18 cellular contexts compared by ENCODE assay signal in the genomic region with DNA sequence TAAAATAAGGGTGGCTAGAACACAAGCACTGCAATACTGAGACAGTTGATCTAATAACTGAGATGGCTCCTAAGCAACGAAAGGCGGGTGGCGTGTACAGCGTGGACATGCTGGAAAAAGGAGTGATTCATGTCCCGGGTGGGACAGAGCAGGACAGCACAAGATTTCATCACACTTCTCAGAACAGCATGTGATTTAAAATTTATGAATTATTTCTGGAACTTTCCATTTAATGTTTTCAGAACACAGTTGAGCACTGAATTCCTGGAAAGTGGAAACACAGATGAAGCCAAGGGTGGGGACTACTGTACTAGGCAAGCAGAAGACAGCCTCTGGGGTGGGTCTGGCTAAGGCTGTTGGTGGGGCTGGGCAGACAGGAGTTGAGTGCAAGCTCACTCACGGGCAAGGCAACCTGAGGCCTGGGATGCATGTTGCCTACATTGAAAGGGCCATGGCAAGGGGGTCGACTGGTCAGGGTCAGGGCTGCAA.
DNase-seq lines count a peak whose midpoint lies in the region; ATAC-seq and TF ChIP-seq lines count a peak whose summit lies in the region.
"Had no signal": no experiment of that assay in that cellular context is flagged by ENCODE, and none has a peak within 500 bp of the region (broad histone marks: within the 10 kb centered on the region; RNA-seq: fewer than 3 reads in every experiment).

No MANE protein-coding gene starts in this region.

- H3K27me3 ChIP-seq in adrenal gland (no peaks in the 10 kb centered on the region), upper lobe of right lung (no peaks in the 10 kb centered on the region)

- intact Hi-C loops in adrenal gland (cut with DNase I) (no loop called here), Right ventricle myocardium superior (cut with DNase I) (no loop called here), upper lobe of right lung (cut with DNase I) (no loop called here)

- no peak for TF ChIP-seq CTCF in adrenal gland (IDR thresholded peaks at IDR 0.05)
- no peak for TF ChIP-seq CTCF in omental fat pad (IDR thresholded peaks at IDR 0.05)
- TF ChIP-seq CTCF in upper lobe of right lung (IDR thresholded peaks at IDR 0.05) = no peak

- H3K9me3 ChIP-seq in adrenal gland (replicated peaks in 1 of 3) = no peaks in the 10 kb centered on the region
- H3K9me3 ChIP-seq in upper lobe of right lung = no peaks in the 10 kb centered on the region

- TF ChIP-seq POLR2A in adrenal gland (IDR thresholded peaks at IDR 0.05) = no peak

- peak overlapping the region in 1 of 5 donors; percentile 47 for H3K27ac ChIP-seq in adrenal gland
- no peak overlapping the region for H3K27ac ChIP-seq in upper lobe of right lung
- H3K27ac ChIP-seq: foreskin keratinocyte had no signal

- 67 to 77% (median 75%) methylated on average over 7 of the region's 7 CpGs for WGBS in adrenal gland, 4 donors

- H3K4me3 ChIP-seq in adrenal gland (no peak overlapping the region), upper lobe of right lung (no peak overlapping the region)

- H3K36me3 ChIP-seq in adrenal gland (replicated peaks in 1 of 2) (no peaks in the 10 kb centered on the region), upper lobe of right lung (no peaks in the 10 kb centered on the region)

- peak; percentile 20 to 87 (median 44) for DNase-seq in adrenal gland
- DNase-seq in Right ventricle myocardium superior = peak; percentile 72
- peak; percentile 31 for DNase-seq in omental fat pad (ENCODE audit: low spot score)
- no peak for DNase-seq in upper lobe of right lung
- no peak for DNase-seq in activated naive CD4-positive, alpha-beta T cell treated with anti-CD3 and anti-CD28 coated beads, Interleukin-2, amount 50 U/mL, for 16 hours
- no peak for DNase-seq in cerebellar cortex (ENCODE audit: low spot score)
- DNase-seq: activated CD4-positive, CD25-positive, alpha-beta regulatory T cell treated with anti-CD3 and anti-CD28 coated beads, Interleukin-2, amount 50 U/mL, for 72 hours; activated CD8-positive, alpha-beta memory T cell treated with anti-CD3 and anti-CD28 coated beads, Interleukin-2, amount 50 U/mL, for 48 hours; activated naive CD4-positive, alpha-beta T cell; C1 segment of cervical spinal cord; effector CD8-positive, alpha-beta T cell; foreskin keratinocyte; KG1; NCI-H1417 treated with DMSO at 0.1 percent for 48 hours; NCI-H226; stimulated activated naive CD8-positive, alpha-beta T cell treated with anti-CD3 and anti-CD28 coated beads, Interleukin-15, Interleukin-2, amounts not matched to agents 100 U/mL and 50 U/mL, for 24 hours; T-helper 2 cell had no signal

- H3K4me1 ChIP-seq in adrenal gland (replicated peaks in 1 of 2) = no peaks in the 10 kb centered on the region
- H3K4me1 ChIP-seq in upper lobe of right lung = peaks cover 5% of the 10 kb centered on the region
- H3K4me1 ChIP-seq: foreskin keratinocyte had no signal

- peak; percentile 93 for ATAC-seq in Right ventricle myocardium superior (ENCODE audit: poor library complexity)
- peak; percentile 95 for ATAC-seq in omental fat pad (ENCODE audit: low FRiP score)
- ATAC-seq in upper lobe of right lung = peak; percentile 86
- no peak for ATAC-seq in HG03521 (IDR thresholded peaks at IDR 0.05; ENCODE audit: unreplicated experiment)
- ATAC-seq: foreskin keratinocyte; stimulated activated naive CD8-positive, alpha-beta T cell treated with anti-CD3 and anti-CD28 coated beads, Interleukin-15, Interleukin-2, amounts not matched to agents 100 U/mL and 50 U/mL, for 24 hours had no signal

Comparison
In these comparisons a context has a peak if more than half of its experiments do, and no peak if none do; other contexts are left out.
1. DNase-seq: peak in adrenal gland (7 of 7), Right ventricle myocardium superior (single experiment) and omental fat pad (single experiment); none in upper lobe of right lung (single experiment), activated naive CD4-positive, alpha-beta T cell treated with anti-CD3 and anti-CD28 coated beads, Interleukin-2, amount 50 U/mL, for 16 hours (single experiment) and cerebellar cortex (single experiment).